Comparison of ENCODE assay signal across 8 cellular contexts in the genomic region with DNA sequence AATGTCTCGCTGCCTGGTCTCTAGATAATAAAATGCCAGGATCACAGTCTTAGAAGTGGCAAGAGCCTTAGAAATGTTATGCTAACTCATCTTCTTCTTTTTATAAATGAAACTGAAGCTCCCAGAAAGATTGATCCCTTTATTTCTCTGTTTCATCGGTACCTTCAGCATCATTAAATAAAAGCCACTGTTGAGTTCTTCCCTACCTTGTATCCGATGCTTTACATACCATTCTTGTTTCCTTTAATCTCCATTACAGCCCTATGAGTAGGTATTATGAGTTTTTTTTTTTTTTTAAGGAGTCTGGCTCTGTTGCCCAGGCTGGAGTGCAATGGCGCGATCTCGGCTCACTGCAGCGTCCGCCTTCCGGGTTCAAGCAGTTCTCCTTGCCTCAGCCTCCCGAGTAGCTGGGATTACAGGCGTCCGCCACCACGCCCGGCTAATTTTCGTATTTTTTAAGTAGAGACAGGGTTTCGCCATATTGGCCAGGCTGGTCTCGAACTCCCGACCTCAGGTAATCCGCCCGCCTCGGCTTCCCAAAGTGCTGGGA. TPM values are rescaled to one million over a fixed set of nuclear protein-coding genes. Genes with fewer than 3 reads are reported as not detected.
DNase-seq lines count a peak whose midpoint lies in the region; ATAC-seq and TF ChIP-seq lines count a peak whose summit lies in the region.

No MANE protein-coding gene starts in this region.

- POLR2A ChIA-PET in AG04450 (lab: Yijun Ruan, JAX) = interaction anchor here (0.5 to 1.3 kb wide), 4 partner anchors 10 to 156 kb away, joined by 3 to 4 read pairs (median 3); no protein-coding TSS in a partner anchor

- peak overlapping the region; percentile 84 to 88 for H3K27ac Mint-ChIP-seq in natural killer cell

- H3K4me1 ChIP-seq in colonic mucosa = peaks cover 3% of the 10 kb centered on the region

- H3K27ac ChIP-seq in AG04450 (ENCODE audit: low read depth, low read length) = peak overlapping the region; percentile 31
- H3K27ac ChIP-seq in colonic mucosa = peak overlapping the region; percentile 63

- H3K27me3 ChIP-seq in AG04450 (ENCODE audit: control insufficient read depth, insufficient read depth, low read length) (peaks cover 4% of the 10 kb centered on the region), colonic mucosa (no peaks in the 10 kb centered on the region)

- peaks cover 24% of the 10 kb centered on the region in 2 donors for H3K4me1 Mint-ChIP-seq in natural killer cell

- no peak for ATAC-seq in natural killer cell

- no peaks in the 10 kb centered on the region for H3K36me3 ChIP-seq in colonic mucosa

- no peaks in the 10 kb centered on the region for H3K9me3 Mint-ChIP-seq in natural killer cell

- TF ChIP-seq CTCF in AG04450 (IDR thresholded peaks at IDR 0.05; ENCODE audit: low read depth, low read length) = no peak
- no peak for TF ChIP-seq CTCF in LNCaP clone FGC (IDR thresholded peaks at IDR 0.05; ENCODE audit: control insufficient read depth, extremely low read depth, insufficient read depth)
- no peak for TF ChIP-seq CTCF in colonic mucosa (IDR thresholded peaks at IDR 0.05)
- no peak for TF ChIP-seq CTCF in natural killer cell (IDR thresholded peaks at IDR 0.05)

- CTCF ChIA-PET in AG04450 (lab: Charles Lee) = interaction anchor here (0.6 to 5.0 kb wide), 13 partner anchors 11 to 449 kb away, joined by 3 to 48 read pairs (median 3); no protein-coding TSS in a partner anchor

- DNase-seq in AG04450 (ENCODE audit: low read depth, low spot score) (no peak), LNCaP clone FGC (ENCODE audit: low read depth) (no peak), colonic mucosa (no peak), natural killer cell (no peak), NCI-H345 (lab: John Stamatoyannopoulos, UW) (no peak), germinal center (ENCODE audit: low spot score) (no peak), middle frontal gyrus (ENCODE audit: extremely low spot score, low spot score) (no peak), ureter (ENCODE audit: low spot score) (no peak)

- peak overlapping the region; percentile 87 to 91 for H3K9ac ChIP-seq in colonic mucosa (ENCODE audit: low read depth in 2 of 2, low read length in 2 of 2)

- peak overlapping the region; percentile 100 for H3K4me3 Mint-ChIP-seq in natural killer cell

- H3K36me3 Mint-ChIP-seq in natural killer cell = no peaks in the 10 kb centered on the region

- H3K9me3 ChIP-seq in AG04450 (ENCODE audit: control insufficient read depth, insufficient read depth, low read length) (peaks cover 3% of the 10 kb centered on the region; the same call in 1 of the 2 replicates), colonic mucosa (no peaks in the 10 kb centered on the region)

- intact Hi-C loops in colonic mucosa (cut with DNase I) = no loop called here
- intact Hi-C loops in natural killer cell (cut with micrococcal nuclease) = no loop called here

- H3K27me3 Mint-ChIP-seq in natural killer cell (ENCODE audit: low read depth in 2 of 2) = peaks cover 11 to 18% of the 10 kb centered on the region in 2 donors

- H3K4me3 ChIP-seq in AG04450 (ENCODE audit: low read depth, low read length) (peak overlapping the region; percentile 100), LNCaP clone FGC (ENCODE audit: low read depth, low read length) (peak overlapping the region; percentile 88), colonic mucosa (peak overlapping the region; percentile 98)

RNA-seq across cellular contexts. Expression of gene ABCC5, which starts 0.8 kb away (rescaled TPM):
- 27.4 and 30.6 TPM in 2 replicates for polyA plus RNA-seq in AG04450 (2011; rRNA removed)
- 19.5 and 20.5 TPM in 2 replicates for polyA minus RNA-seq in AG04450 (2011; rRNA and poly(A)+ RNA removed)
- 10 to 100 TPM; 15.1 to 16.6 TPM for total RNA-seq in colonic mucosa
- 10 to 100 TPM; 15.6 to 32.5 (median 27.1) TPM for total RNA-seq in natural killer cell
- total RNA-seq in ureter = 119 TPM

RNA-seq across cellular contexts. Expression of gene HTR3D, which starts 13.0 kb away (rescaled TPM):
- not detected in 2 replicates for polyA plus RNA-seq in AG04450 (2011; rRNA removed)
- polyA minus RNA-seq in AG04450 (2011; rRNA and poly(A)+ RNA removed) = not detected in 2 replicates
- total RNA-seq in colonic mucosa (not detected), natural killer cell (not detected), ureter (not detected)

RNA-seq across cellular contexts. Expression of gene HTR3C, which starts 34.3 kb away (rescaled TPM):
- polyA plus RNA-seq in AG04450 (2011; rRNA removed) = not detected in 2 replicates
- not detected in 2 replicates for polyA minus RNA-seq in AG04450 (2011; rRNA and poly(A)+ RNA removed)
- not detected for total RNA-seq in colonic mucosa
- total RNA-seq in natural killer cell = not detected
- not detected for total RNA-seq in ureter
